12 cellular contexts compared by ENCODE assay signal in genomic region chr21:36035381-36035791, GRCh38. TPM values are rescaled to one million over a fixed set of nuclear protein-coding genes. Genes with fewer than 3 reads are reported as not detected.
DNase-seq lines count a peak whose midpoint lies in the region; ATAC-seq and TF ChIP-seq lines count a peak whose summit lies in the region.
"Had no signal": no experiment of that assay in that cellular context is flagged by ENCODE, and none has a peak within 500 bp of the region (broad histone marks: within the 10 kb centered on the region; RNA-seq: fewer than 3 reads in every experiment).

No MANE protein-coding gene starts in this region.

- H2BK12ac ChIP-seq in neuronal stem cell (ENCODE audit: low read length): no peak overlapping the region

- peak overlapping the region; percentile 3 for H3K23ac ChIP-seq in neuronal stem cell (ENCODE audit: low read depth, low read length, poor library complexity)

- no peaks in the 10 kb centered on the region for H3K27me3 ChIP-seq in neuronal stem cell (ENCODE audit: control insufficient read depth in 3 of 3, insufficient read depth in 3 of 3, low read depth in 1 of 3, low read length in 3 of 3)
- H3K27me3 ChIP-seq: gastroesophageal sphincter, thyroid gland had no signal

- no peak overlapping the region for H3K18ac ChIP-seq in neuronal stem cell (ENCODE audit: low read length)

- peak overlapping the region; percentile 30 for H3K9ac ChIP-seq in neuronal stem cell (ENCODE audit: low read depth, low read length, poor library complexity)

- CTCF ChIA-PET in HEK293T (lab: Yijun Ruan, JAX): no interaction called here

- POLR2A ChIA-PET in HEK293T (lab: Yijun Ruan, JAX): no interaction called here

- no CpG with 5 or more reads among the region's 10 CpGs for WGBS in neuronal stem cell (ENCODE audit: extremely low coverage in 2 of 2, insufficient read length in 2 of 2, insufficient replicate concordance in 1 of 2), 2 donors

- H3K36me3 ChIP-seq in neuronal stem cell (replicated peaks in 1 of 2; ENCODE audit: control insufficient read depth in 2 of 2, insufficient read depth in 2 of 2, low read length in 2 of 2): peaks cover 20 to 62% of the 10 kb centered on the region in 2 donors

- no peak overlapping the region for H3K14ac ChIP-seq in neuronal stem cell (ENCODE audit: low read length)

- H4K8ac ChIP-seq in neuronal stem cell (ENCODE audit: low read depth, low read length): no peak overlapping the region

- H2BK15ac ChIP-seq in neuronal stem cell (ENCODE audit: low read length): no peak overlapping the region

- DNase-seq in NCI-H2171 treated with DMSO at 0.1 percent for 48 hours (lab: John Stamatoyannopoulos, UW): peak; percentile 1
- no peak for DNase-seq in NCI-H2171 (lab: John Stamatoyannopoulos, UW)
- DNase-seq in M059J (ENCODE audit: low read depth): peak; percentile 9
- peak; percentile 27 for DNase-seq in glomerular visceral epithelial cell (ENCODE audit: extremely low spot score)
- no peak for DNase-seq in neuronal stem cell (ENCODE audit: low spot score)
- no peak for DNase-seq in HEK293T (ENCODE audit: extremely low spot score)
- DNase-seq: activated CD4-positive, alpha-beta memory T cell treated with anti-CD3 and anti-CD28 coated beads, Interleukin-2, amount 10 ng/mL, durations not matched to agents 7 days and 5 days; T1000; thyroid gland had no signal

- H2AK5ac ChIP-seq in neuronal stem cell (ENCODE audit: low read depth, low read length): peak overlapping the region; percentile 66

- H2AFZ ChIP-seq in neuronal stem cell (ENCODE audit: low read length): no peak overlapping the region

- H3K4me1 ChIP-seq in neuronal stem cell (ENCODE audit: control insufficient read depth in 2 of 2, insufficient read depth in 1 of 2, low read depth in 1 of 2, low read length in 2 of 2): peaks cover 0 to 2% of the 10 kb centered on the region in 2 donors
- H3K4me1 ChIP-seq: gastroesophageal sphincter had no signal

- no peak overlapping the region for H2BK120ac ChIP-seq in neuronal stem cell (ENCODE audit: low read depth, low read length)

- peak overlapping the region; percentile 19 for H3K27ac ChIP-seq in neuronal stem cell (replicated peaks; ENCODE audit: low read length)
- H3K27ac ChIP-seq: gastroesophageal sphincter, thyroid gland had no signal

- H3K4me2 ChIP-seq in neuronal stem cell (ENCODE audit: insufficient read depth, low read length, poor library complexity, severe bottlenecking): no peak overlapping the region

- no peak for ATAC-seq in HG02870 (IDR thresholded peaks at IDR 0.05; ENCODE audit: unreplicated experiment)
- no peak for ATAC-seq in GM21390 (IDR thresholded peaks at IDR 0.05; ENCODE audit: unreplicated experiment)
- ATAC-seq: gastroesophageal sphincter had no signal

- H3K79me1 ChIP-seq in neuronal stem cell (ENCODE audit: low read depth, low read length): no peaks in the 10 kb centered on the region

- H3K4me3 ChIP-seq in neuronal stem cell (ENCODE audit: low read length in 2 of 2): no peak overlapping the region
- H3K4me3 ChIP-seq: gastroesophageal sphincter, thyroid gland had no signal

- no peak overlapping the region for H3K4ac ChIP-seq in neuronal stem cell (ENCODE audit: low read length)

- no peak overlapping the region for H4K91ac ChIP-seq in neuronal stem cell (ENCODE audit: low read depth, low read length, poor library complexity)

- H2BK5ac ChIP-seq in neuronal stem cell (ENCODE audit: low read length): peak overlapping the region; percentile 46

- H3K9me3 ChIP-seq in neuronal stem cell (replicated peaks in 1 of 2; ENCODE audit: control insufficient read depth in 2 of 2, insufficient read depth in 1 of 2, low read depth in 1 of 2, low read length in 2 of 2): no peaks in the 10 kb centered on the region
- H3K9me3 ChIP-seq: gastroesophageal sphincter, thyroid gland had no signal

TF ChIP-seq in HEK293T, 16 proteins besides CTCF, POLR2A, EP300 and RAD21:
- TF ChIP-seq SUZ12 (IDR thresholded peaks at IDR 0.05) (no peak), BHLHE40 (IDR thresholded peaks at IDR 0.05; ENCODE audit: borderline replicate concordance) (no peak), CTBP1 (IDR thresholded peaks at IDR 0.05; ENCODE audit: borderline replicate concordance) (no peak), FOXK2 (IDR thresholded peaks at IDR 0.05) (no peak), ZNF384 (IDR thresholded peaks at IDR 0.05) (no peak), SP1 (IDR thresholded peaks at IDR 0.05) (no peak), FOXM1 (IDR thresholded peaks at IDR 0.05; ENCODE audit: borderline replicate concordance) (no peak), TARDBP (IDR thresholded peaks at IDR 0.05) (no peak), PKNOX1 (IDR thresholded peaks at IDR 0.05) (no peak), ARNT (IDR thresholded peaks at IDR 0.05) (no peak), HDGF (IDR thresholded peaks at IDR 0.05; ENCODE audit: borderline replicate concordance) (no peak)

RNA-seq across cellular contexts. Expression of gene SETD4, which starts 24.9 kb away (rescaled TPM):
- total RNA-seq in M059J (2014; rRNA removed; shearing (Covaris generic)): 16.7 and 20.1 TPM in 2 replicates
- 16.1 TPM for polyA plus RNA-seq in neuronal stem cell (2013, experiment 1 of 2)
- polyA plus RNA-seq in neuronal stem cell (2013, experiment 2 of 2): 15.6 TPM

RNA-seq across cellular contexts. Expression of gene CBR1, which starts 34.4 kb away (rescaled TPM):
- 314 and 339 TPM in 2 replicates for total RNA-seq in M059J (2014; rRNA removed; shearing (Covaris generic))
- 9.9 TPM for polyA plus RNA-seq in neuronal stem cell (2013, experiment 1 of 2)
- polyA plus RNA-seq in neuronal stem cell (2013, experiment 2 of 2): 10.5 TPM

Comparison
In these comparisons a context has a peak if more than half of its experiments do, and no peak if none do; other contexts are left out.
1. DNase-seq: peak in NCI-H2171 treated with DMSO at 0.1 percent for 48 hours (single experiment), M059J (single experiment) and glomerular visceral epithelial cell (single experiment); none in NCI-H2171 (single experiment), neuronal stem cell (single experiment) and HEK293T (single experiment).